ENCODE assay signal across 21 cellular contexts in the genomic region with DNA sequence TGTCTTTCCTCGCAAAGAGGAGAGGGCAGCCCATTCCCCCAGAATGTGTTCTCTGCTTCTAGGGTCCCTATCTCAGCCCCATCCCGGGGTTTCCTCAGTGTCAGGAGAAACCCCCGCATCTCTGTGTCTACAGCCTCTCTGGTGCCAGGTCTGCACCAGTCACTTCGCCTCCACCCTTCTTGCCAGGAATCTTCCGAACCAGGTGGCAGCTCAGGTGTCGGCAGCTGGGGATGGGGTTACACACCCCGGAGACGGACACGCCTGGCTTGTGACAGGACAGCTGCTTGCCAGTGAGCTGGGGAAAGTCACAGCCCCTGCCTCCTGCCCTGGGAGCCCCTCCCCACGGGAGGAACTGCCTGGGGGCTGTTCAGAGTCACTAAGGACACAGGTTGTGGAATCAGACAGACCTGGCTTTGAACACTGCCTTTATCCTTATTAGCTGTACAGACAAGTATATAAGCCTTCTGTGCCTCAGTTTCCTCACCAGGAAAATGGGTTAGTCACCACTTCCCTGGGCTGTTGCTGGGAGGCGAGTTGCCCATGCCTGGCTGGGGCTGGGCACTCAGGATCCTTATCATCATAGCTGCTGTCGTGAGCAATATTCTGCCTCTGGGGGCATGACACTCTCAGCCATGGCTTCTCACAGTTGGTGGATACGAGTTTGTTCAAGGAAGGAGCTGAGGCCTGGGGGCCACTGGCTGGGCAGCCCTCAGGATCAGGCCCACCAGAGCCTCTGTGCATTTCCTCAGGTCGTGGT. TPM values are rescaled to one million over a fixed set of nuclear protein-coding genes. Genes with fewer than 3 reads are reported as not detected.
DNase-seq lines count a peak whose midpoint lies in the region; ATAC-seq, FAIRE-seq and TF ChIP-seq lines count a peak whose summit lies in the region.
"Had no signal": no experiment of that assay in that cellular context is flagged by ENCODE, and none has a peak within 500 bp of the region (broad histone marks: within the 10 kb centered on the region; RNA-seq: fewer than 3 reads in every experiment).

No MANE protein-coding gene starts in this region.

- H4K20me1 ChIP-seq in BLaER1 = peaks cover 94% of the 10 kb centered on the region

- POLR2A ChIA-PET in T-cell (lab: Charles Lee) = no interaction called here

- H3K4me1 ChIP-seq in BLaER1 = peaks cover 63% of the 10 kb centered on the region
- peaks cover 35 to 43% of the 10 kb centered on the region in 2 donors for H3K4me1 ChIP-seq in kidney (ENCODE audit: control insufficient read depth in 1 of 2, insufficient read depth in 1 of 2, low read depth in 1 of 2, low read length in 2 of 2)

- H3K9ac ChIP-seq in BLaER1 = peak overlapping the region; percentile 60
- no peak overlapping the region for H3K9ac ChIP-seq in kidney (ENCODE audit: low read length in 2 of 2)

- CTCF ChIA-PET in T-cell (lab: Charles Lee) = interaction anchor here in 1 of 2 donors (1.2 kb wide), 1 partner anchor 52 kb away, joined by 3 read pairs; no protein-coding TSS in a partner anchor

- H3K4me2 ChIP-seq in BLaER1 = peak overlapping the region; percentile 96

- H3K36me3 Mint-ChIP-seq in activated naive CD4-positive, alpha-beta T cell treated with anti-CD3 and anti-CD28 coated beads, Interleukin-2, amount 50 U/mL, for 72 hours = no peaks in the 10 kb centered on the region
- H3K36me3 Mint-ChIP-seq in T-cell = peaks cover 5% of the 10 kb centered on the region
- H3K36me3 Mint-ChIP-seq: activated naive CD4-positive, alpha-beta T cell treated with anti-CD3 and anti-CD28 coated beads, Interleukin-2, amount 10 ng/mL, durations not matched to agents 7 days and 5 days; mesothelial cell of epicardium had no signal

- H3K27me3 ChIP-seq in BLaER1 (no peaks in the 10 kb centered on the region), H7 (ENCODE audit: control insufficient read depth, insufficient read depth, low read length) (no peaks in the 10 kb centered on the region)
- H3K27me3 ChIP-seq: esophagus muscularis mucosa, gastroesophageal sphincter, tibial nerve had no signal

- DNase-seq in H7 (peak; percentile 51), NCI-H526 (lab: John Stamatoyannopoulos, UW) (peak; percentile 56 to 72), kidney (peak; percentile 51), NCI-H774 (lab: John Stamatoyannopoulos, UW) (no peak), T-cell (no peak)
- no peak for DNase-seq in activated naive CD4-positive, alpha-beta T cell treated with anti-CD3 and anti-CD28 coated beads, Interleukin-2, amount 50 U/mL, for 72 hours (ENCODE audit: low spot score in 2 of 2)
- DNase-seq: activated CD8-positive, alpha-beta memory T cell treated with anti-CD3 and anti-CD28 coated beads for 24 hours; activated naive CD4-positive, alpha-beta T cell treated with anti-CD3 and anti-CD28 coated beads, Interleukin-2, amount 10 ng/mL, durations not matched to agents 7 days and 5 days; activated T-cell treated with anti-CD3 and anti-CD28 coated beads, Interleukin-2, amount 50 U/mL, for 4 hours; CD4-positive, alpha-beta T cell; effector CD4-positive, alpha-beta T cell; HCEC 1CT; nephron progenitor cell had no signal

- H3K4me3 ChIP-seq in BLaER1 (no peak overlapping the region), H7 (ENCODE audit: insufficient read depth, low read depth, low read length) (no peak overlapping the region), kidney (ENCODE audit: low read length in 2 of 2) (no peak overlapping the region)
- H3K4me3 ChIP-seq: esophagus muscularis mucosa, gastroesophageal sphincter, tibial nerve had no signal

- TF ChIP-seq CTCF in kidney (IDR thresholded peaks at IDR 0.05; ENCODE audit: borderline replicate concordance, extremely low read depth, insufficient read depth) = no peak

- no peak for FAIRE-seq in kidney (lab: Jason Lieb, UNC)

- H3K27ac ChIP-seq in BLaER1 (peak overlapping the region; percentile 71), kidney (ENCODE audit: low read depth in 2 of 2, low read length in 2 of 2) (peak overlapping the region in 1 of 2 donors; percentile 11)
- H3K27ac ChIP-seq: esophagus muscularis mucosa had no signal

- no peak for ATAC-seq in activated naive CD4-positive, alpha-beta T cell treated with anti-CD3 and anti-CD28 coated beads, Interleukin-2, amount 50 U/mL, for 72 hours
- ATAC-seq in GM18498 (IDR thresholded peaks at IDR 0.05; ENCODE audit: unreplicated experiment) (no peak), T-cell (replicated peaks in 1 of 4) (no peak)
- ATAC-seq: activated T-cell treated with anti-CD3 and anti-CD28 coated beads, Interleukin-2, amount 50 U/mL, for 4 hours; gastroesophageal sphincter; left lobe of liver; stimulated activated memory B cell treated with anti-CD40 and anti-IgM and Interleukin-4, amounts not matched to agents 10 μg/mL and 1 μg/mL and 100 μg/mL, for 72 hours had no signal

- H3K27me3 Mint-ChIP-seq in T-cell = no peaks in the 10 kb centered on the region
- H3K27me3 Mint-ChIP-seq: activated naive CD4-positive, alpha-beta T cell treated with anti-CD3 and anti-CD28 coated beads, Interleukin-2, amount 10 ng/mL, durations not matched to agents 7 days and 5 days; CD4-positive, alpha-beta T cell; stimulated activated memory B cell treated with anti-CD40 and anti-IgM and Interleukin-4, amounts not matched to agents 10 μg/mL and 1 μg/mL and 100 μg/mL, for 72 hours had no signal

- H3K9me3 Mint-ChIP-seq in activated naive CD4-positive, alpha-beta T cell treated with anti-CD3 and anti-CD28 coated beads, Interleukin-2, amount 50 U/mL, for 72 hours = no peaks in the 10 kb centered on the region
- no peaks in the 10 kb centered on the region for H3K9me3 Mint-ChIP-seq in T-cell
- H3K9me3 Mint-ChIP-seq: activated naive CD4-positive, alpha-beta T cell treated with anti-CD3 and anti-CD28 coated beads, Interleukin-2, amount 10 ng/mL, durations not matched to agents 7 days and 5 days; activated T-cell treated with anti-CD3 and anti-CD28 coated beads, Interleukin-2, amount 50 U/mL, for 4 hours; CD4-positive, alpha-beta T cell; mesothelial cell of epicardium; nephron progenitor cell; stimulated activated memory B cell treated with anti-CD40 and anti-IgM and Interleukin-4, amounts not matched to agents 10 μg/mL and 1 μg/mL and 100 μg/mL, for 72 hours had no signal

- peaks cover 14 to 17% (median 17%) of the 10 kb centered on the region in 3 donors for H3K4me1 Mint-ChIP-seq in T-cell
- H3K4me1 Mint-ChIP-seq: activated naive CD4-positive, alpha-beta T cell treated with anti-CD3 and anti-CD28 coated beads, Interleukin-2, amount 10 ng/mL, durations not matched to agents 7 days and 5 days had no signal

- no peak overlapping the region for H3K4me3 Mint-ChIP-seq in T-cell
- H3K4me3 Mint-ChIP-seq: activated naive CD4-positive, alpha-beta T cell treated with anti-CD3 and anti-CD28 coated beads, Interleukin-2, amount 10 ng/mL, durations not matched to agents 7 days and 5 days; activated T-cell treated with anti-CD3 and anti-CD28 coated beads, Interleukin-2, amount 50 U/mL, for 4 hours; CD4-positive, alpha-beta T cell; mesothelial cell of epicardium; nephron progenitor cell; stimulated activated memory B cell treated with anti-CD40 and anti-IgM and Interleukin-4, amounts not matched to agents 10 μg/mL and 1 μg/mL and 100 μg/mL, for 72 hours had no signal

- H3K36me3 ChIP-seq in BLaER1 (peaks cover 67% of the 10 kb centered on the region), H7 (replicated peaks; ENCODE audit: control insufficient read depth, insufficient read depth, low read length) (no peaks in the 10 kb centered on the region), kidney (ENCODE audit: control insufficient read depth in 1 of 2, insufficient read depth in 2 of 2, low read length in 2 of 2) (peaks cover 0 to 2% of the 10 kb centered on the region in 2 donors)
- H3K36me3 ChIP-seq: gastroesophageal sphincter, tibial nerve had no signal

- H3K27ac Mint-ChIP-seq in activated naive CD4-positive, alpha-beta T cell treated with anti-CD3 and anti-CD28 coated beads, Interleukin-2, amount 50 U/mL, for 72 hours = no peak overlapping the region
- no peak overlapping the region for H3K27ac Mint-ChIP-seq in T-cell
- H3K27ac Mint-ChIP-seq: activated naive CD4-positive, alpha-beta T cell treated with anti-CD3 and anti-CD28 coated beads, Interleukin-2, amount 10 ng/mL, durations not matched to agents 7 days and 5 days; CD4-positive, alpha-beta T cell; mesothelial cell of epicardium; stimulated activated memory B cell treated with anti-CD40 and anti-IgM and Interleukin-4, amounts not matched to agents 10 μg/mL and 1 μg/mL and 100 μg/mL, for 72 hours had no signal

- H3K9me3 ChIP-seq in BLaER1 (no peaks in the 10 kb centered on the region), kidney (ENCODE audit: control insufficient read depth in 1 of 2, low read length in 2 of 2) (no peaks in the 10 kb centered on the region)
- H3K9me3 ChIP-seq: esophagus muscularis mucosa, gastroesophageal sphincter, tibial nerve had no signal

- intact Hi-C loops in kidney (cut with DNase I) = no loop called here

RNA-seq across cellular contexts. Expression of a gene that starts 10.8 kb away (rescaled TPM):
- 33.6 and 35.6 TPM in 2 replicates for total RNA-seq in H7 (2014; rRNA removed; shearing (Covaris generic))
- total RNA-seq in kidney (87.8 TPM), T-cell (100 to 1,000 TPM; 108 to 123 (median 116) TPM)
- 39.4 TPM for polyA plus RNA-seq in kidney (ENCODE audit: insufficient read depth, low read depth, low replicate concordance)
- 10 to 100 TPM; 16.7 to 48.9 TPM for total RNA-seq in activated naive CD4-positive, alpha-beta T cell treated with anti-CD3 and anti-CD28 coated beads, Interleukin-2, amount 50 U/mL, for 72 hours

RNA-seq across cellular contexts. Expression of a gene that starts 49.9 kb away (rescaled TPM):
- 14.7 and 20.9 TPM in 2 replicates for total RNA-seq in H7 (2014; rRNA removed; shearing (Covaris generic))
- 47.8 TPM for total RNA-seq in kidney
- polyA plus RNA-seq in kidney (ENCODE audit: insufficient read depth, low read depth, low replicate concordance) = 21.4 TPM
- 10 to 100 TPM; 10.1 to 11.1 TPM for total RNA-seq in activated naive CD4-positive, alpha-beta T cell treated with anti-CD3 and anti-CD28 coated beads, Interleukin-2, amount 50 U/mL, for 72 hours
- 10 to 100 TPM; 25.9 to 85.8 (median 34.6) TPM for total RNA-seq in T-cell

Comparison
In these comparisons a context has a peak if more than half of its experiments do, and no peak if none do; other contexts are left out.
1. DNase-seq: peak in H7 (single experiment), NCI-H526 (2 of 2) and kidney (single experiment); none in activated naive CD4-positive, alpha-beta T cell treated with anti-CD3 and anti-CD28 coated beads, Interleukin-2, amount 50 U/mL, for 72 hours (0 of 2), NCI-H774 (single experiment) and T-cell (0 of 34).